ENCODE assay signal across 8 cellular contexts in genomic region chr14:32657081-32657480, GRCh38.
DNase-seq lines count a peak whose midpoint lies in the region; ATAC-seq, FAIRE-seq and TF ChIP-seq lines count a peak whose summit lies in the region.

No MANE protein-coding gene starts in this region.

- H3K27me3 ChIP-seq in endothelial cell of umbilical vein (ENCODE audit: control insufficient read depth in 2 of 2, insufficient read depth in 2 of 2, low read length in 2 of 2) (no peaks in the 10 kb centered on the region), trophoblast cell (ENCODE audit: insufficient read depth, low read length) (no peaks in the 10 kb centered on the region)

- H2BK5ac ChIP-seq in trophoblast cell (ENCODE audit: low read depth, low read length, poor library complexity), result no peak overlapping the region

- no TSS peak for BruUV-seq in endothelial cell of umbilical vein (replicated peaks; lab: Mats Ljungman, UMichigan)

- no peaks in the 10 kb centered on the region for H4K20me1 ChIP-seq in endothelial cell of umbilical vein (replicated peaks; ENCODE audit: control insufficient read depth, extremely low read depth, insufficient read depth, low read length)

- no peaks in the 10 kb centered on the region for H3K9me1 ChIP-seq in endothelial cell of umbilical vein (replicated peaks; ENCODE audit: control insufficient read depth, extremely low read depth, insufficient read depth, low read length)

- no CpG with 5 or more reads among the region's 4 CpGs for WGBS in trophoblast cell (ENCODE audit: extremely low coverage, insufficient coverage, insufficient read length)

- POLR2A ChIA-PET in endothelial cell of umbilical vein (lab: Charles Lee), result no interaction called here

- H3K4me3 ChIP-seq in endothelial cell of umbilical vein (replicated peaks in 1 of 3; ENCODE audit: insufficient read depth in 1 of 3, low read depth in 1 of 3, low read length in 3 of 3) (no peak overlapping the region), trophoblast cell (ENCODE audit: low read depth, low read length) (no peak overlapping the region)

- no peaks in the 10 kb centered on the region for H3K79me1 ChIP-seq in trophoblast cell (ENCODE audit: low read length)

- no peak overlapping the region for H4K12ac ChIP-seq in trophoblast cell (ENCODE audit: low read depth, low read length)

- TF ChIP-seq POLR2A in endothelial cell of umbilical vein (IDR thresholded peaks at IDR 0.05; ENCODE audit: low read depth, low read length), result no peak

- peaks cover 0 to 2% (median 0%) of the 10 kb centered on the region in 3 donors for H3K27me3 Mint-ChIP-seq in immature natural killer cell (ENCODE audit: low read depth in 3 of 3)

- H3K4me3 Mint-ChIP-seq in immature natural killer cell, result no peak overlapping the region

- peaks cover 0 to 36% (median 7%) of the 10 kb centered on the region in 6 donors for H3K9me3 Mint-ChIP-seq in immature natural killer cell

- H3K4me1 ChIP-seq in endothelial cell of umbilical vein (ENCODE audit: control insufficient read depth, extremely low read depth, insufficient read depth, low read length) (no peaks in the 10 kb centered on the region), trophoblast cell (ENCODE audit: control insufficient read depth in 1 of 2, insufficient read depth in 2 of 2, low read length in 2 of 2) (no peaks in the 10 kb centered on the region)

- no peak for FAIRE-seq in endothelial cell of umbilical vein (lab: Jason Lieb, UNC)

- H3K9me3 ChIP-seq in endothelial cell of umbilical vein (replicated peaks; ENCODE audit: control insufficient read depth, insufficient read depth, low read length), result no peaks in the 10 kb centered on the region
- no peaks in the 10 kb centered on the region for H3K9me3 ChIP-seq in trophoblast cell (ENCODE audit: insufficient read depth, low read depth, low read length)

- H3K14ac ChIP-seq in trophoblast cell (ENCODE audit: low read length), result no peak overlapping the region

- no peak overlapping the region for H4K91ac ChIP-seq in trophoblast cell (ENCODE audit: low read depth, low read length)

- DNase-seq in GM03348 (ENCODE audit: low spot score) (peak; percentile 66), endothelial cell of umbilical vein (ENCODE audit: low read depth, low spot score) (no peak), trophoblast cell (peak; percentile 7 to 45), immature natural killer cell (no peak)
- no peak for DNase-seq in activated CD4-positive, CD25-positive, alpha-beta regulatory T cell (lab: John Stamatoyannopoulos, UW)

- H3K9ac ChIP-seq in endothelial cell of umbilical vein (replicated peaks; ENCODE audit: extremely low read depth, insufficient read depth, low read length) (no peak overlapping the region), trophoblast cell (ENCODE audit: low read length) (no peak overlapping the region)

- no peak for TF ChIP-seq CTCF in endothelial cell of umbilical vein (IDR thresholded peaks at IDR 0.05; ENCODE audit: extremely low read depth in 1 of 2, insufficient read depth in 1 of 2, low read depth in 1 of 2, low read length in 2 of 2)

- intact Hi-C loops in endothelial cell of umbilical vein (cut with micrococcal nuclease), result no loop called here

- peak overlapping the region; percentile 5 for H2AFZ ChIP-seq in endothelial cell of umbilical vein (ENCODE audit: low read depth, low read length)
- no peak overlapping the region for H2AFZ ChIP-seq in trophoblast cell (ENCODE audit: insufficient read depth, low read length, poor library complexity)

- no peak overlapping the region for H3K4ac ChIP-seq in trophoblast cell (ENCODE audit: low read depth, low read length)

- 0 out of 2 replicates have a peak, but pooled peaks have one; percentile 20 for TF ChIP-seq EP300 in Ishikawa (IDR thresholded peaks at IDR 0.05; ENCODE audit: borderline replicate concordance)

- H2BK120ac ChIP-seq in trophoblast cell (ENCODE audit: insufficient read depth, low read length, poor library complexity), result no peak overlapping the region

- H3K18ac ChIP-seq in trophoblast cell (ENCODE audit: low read length), result no peak overlapping the region

- H3K4me2 ChIP-seq in endothelial cell of umbilical vein (ENCODE audit: insufficient read depth, low read length) (no peak overlapping the region), trophoblast cell (ENCODE audit: low read length) (no peak overlapping the region)

- H3K27ac ChIP-seq in endothelial cell of umbilical vein (ENCODE audit: insufficient read depth, low read depth, low read length) (no peak overlapping the region), trophoblast cell (ENCODE audit: low read depth, low read length) (no peak overlapping the region)

- no peak overlapping the region for H3K27ac Mint-ChIP-seq in immature natural killer cell

- H3K23ac ChIP-seq in trophoblast cell (ENCODE audit: low read length), result no peak overlapping the region

- no peaks in the 10 kb centered on the region for H3K4me1 Mint-ChIP-seq in immature natural killer cell

- CTCF ChIA-PET in endothelial cell of umbilical vein (lab: Charles Lee), result no interaction called here

- H3K36me3 ChIP-seq in endothelial cell of umbilical vein (ENCODE audit: control insufficient read depth in 2 of 2, extremely low read depth in 1 of 2, insufficient read depth in 2 of 2, low read length in 2 of 2), result no peaks in the 10 kb centered on the region
- no peaks in the 10 kb centered on the region for H3K36me3 ChIP-seq in trophoblast cell (ENCODE audit: control insufficient read depth in 1 of 2, insufficient read depth in 2 of 2, low read length in 2 of 2)

- no peak overlapping the region for H4K8ac ChIP-seq in trophoblast cell (ENCODE audit: low read depth, low read length)

- dilution Hi-C loops in endothelial cell of umbilical vein (cut with MboI; ENCODE audit: extremely low pct_ligation_motif_present, low sequenced_read_pairs), result no loop called here

- no peak for TF ChIP-seq RAD21 in Ishikawa (IDR thresholded peaks at IDR 0.05; ENCODE audit: low read depth)

- H3K36me3 Mint-ChIP-seq in immature natural killer cell, result no peaks in the 10 kb centered on the region

- ATAC-seq in HG02973 (IDR thresholded peaks at IDR 0.05; ENCODE audit: unreplicated experiment) (no peak), GM18907 (IDR thresholded peaks at IDR 0.05; ENCODE audit: unreplicated experiment) (no peak)

- H3K79me2 ChIP-seq in endothelial cell of umbilical vein (ENCODE audit: control insufficient read depth, insufficient read depth, low read length), result no peaks in the 10 kb centered on the region
- H3K79me2 ChIP-seq in trophoblast cell (ENCODE audit: control insufficient read depth, insufficient read depth, low read length, poor library complexity), result no peaks in the 10 kb centered on the region

- no peak overlapping the region for H2BK12ac ChIP-seq in trophoblast cell (ENCODE audit: low read length)

- no peak overlapping the region for H2AK5ac ChIP-seq in trophoblast cell (ENCODE audit: low read length)

TF ChIP-seq in Ishikawa, 13 proteins besides CTCF, POLR2A, EP300 and RAD21:
- peak; percentile 70 for TF ChIP-seq CEBPB (IDR thresholded peaks at IDR 0.05)
- TF ChIP-seq YY1 (IDR thresholded peaks at IDR 0.05; ENCODE audit: low read depth), result no peak
- no peak for TF ChIP-seq NFIC (IDR thresholded peaks at IDR 0.05)
- no peak for TF ChIP-seq TCF12 (IDR thresholded peaks at IDR 0.05; ENCODE audit: low read depth)
- no peak for TF ChIP-seq TAF1 (IDR thresholded peaks at IDR 0.05; ENCODE audit: low read depth)
- TF ChIP-seq EGR1 (IDR thresholded peaks at IDR 0.05), result no peak

TF ChIP-seq in endothelial cell of umbilical vein, 7 proteins besides CTCF, POLR2A, EP300 and RAD21:
- TF ChIP-seq EZH2 (IDR thresholded peaks at IDR 0.05; ENCODE audit: borderline replicate concordance, low read depth, low read length, severe bottlenecking), result no peak
- TF ChIP-seq JUN (IDR thresholded peaks at IDR 0.05; ENCODE audit: borderline replicate concordance, insufficient read depth, insufficient read length, low read depth), result no peak
- TF ChIP-seq GATA2 (IDR thresholded peaks at IDR 0.05; ENCODE audit: insufficient read depth, insufficient read length, low read depth, low read length), result no peak
- TF ChIP-seq MYC (IDR thresholded peaks at IDR 0.05; ENCODE audit: low read depth, low read length), result no peak
- TF ChIP-seq MAX (IDR thresholded peaks at IDR 0.05; ENCODE audit: insufficient read depth, insufficient read length), result no peak
- TF ChIP-seq FOS (IDR thresholded peaks at IDR 0.05; ENCODE audit: borderline replicate concordance, insufficient read depth, low read length), result no peak
- TF ChIP-seq POLR2AphosphoS5 (IDR thresholded peaks at IDR 0.05; ENCODE audit: insufficient read depth, low read depth, low read length), result no peak

Comparison
In these comparisons a context has a peak if more than half of its experiments do, and no peak if none do; other contexts are left out.
1. DNase-seq: peak in GM03348 (single experiment) and trophoblast cell (2 of 2); none in endothelial cell of umbilical vein (single experiment), immature natural killer cell (0 of 3) and activated CD4-positive, CD25-positive, alpha-beta regulatory T cell (0 of 4).